8 cellular contexts compared by ENCODE assay signal in the genomic region with DNA sequence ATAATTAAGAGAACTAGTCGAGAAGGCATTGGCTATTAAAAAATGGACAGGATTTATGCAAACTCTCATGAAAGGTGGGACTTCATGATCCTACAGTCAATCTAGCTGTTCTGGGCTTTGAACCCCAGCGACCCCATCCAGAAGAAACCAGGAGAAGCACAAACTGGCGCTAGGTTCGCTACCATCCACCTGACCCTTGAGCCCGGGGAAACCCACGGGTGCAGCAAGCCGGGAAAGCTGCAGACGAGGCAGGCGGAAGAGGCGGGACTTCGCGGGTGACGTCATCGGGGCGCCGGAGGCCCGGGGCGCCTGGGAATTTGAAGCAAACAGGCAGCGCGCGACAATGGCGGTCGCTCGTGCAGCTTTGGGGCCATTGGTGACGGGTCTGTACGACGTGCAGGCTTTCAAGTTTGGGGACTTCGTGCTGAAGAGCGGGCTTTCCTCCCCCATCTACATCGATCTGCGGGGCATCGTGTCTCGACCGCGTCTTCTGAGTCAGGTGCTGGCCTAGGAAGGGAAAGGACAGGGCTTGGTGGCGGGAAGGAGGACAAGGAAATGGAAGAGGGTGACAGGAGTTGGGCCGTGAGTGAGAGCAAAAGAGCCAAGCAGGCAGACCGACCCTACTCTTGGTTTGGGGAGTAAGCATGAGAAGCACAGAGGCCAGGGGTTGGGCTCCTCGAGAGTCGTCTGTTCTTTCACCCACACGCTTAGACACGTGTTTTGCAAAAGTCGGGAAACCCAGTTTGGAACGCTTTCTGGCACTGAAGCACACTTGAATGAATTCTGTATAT. TPM values are rescaled to one million over a fixed set of nuclear protein-coding genes. Genes with fewer than 3 reads are reported as not detected.
DNase-seq lines count a peak whose midpoint lies in the region; TF ChIP-seq lines count a peak whose summit lies in the region.

TSS of gene UMPS (plus strand) at position 324 of the 791 bp plus-strand sequence. CDS start at position 344, 20 bp downstream.

- in situ Hi-C loops in endometrial microvascular endothelial cells (cut with HindIII; ENCODE audit: inconsistent ontology term, low pct_unique_long_range_greater_than_20kb, low sequenced_read_pairs) = no loop called here

- DNase-seq in COLO668 (lab: John Stamatoyannopoulos, UW; ENCODE audit: unreplicated experiment) (peak; percentile 87), GM20000 (ENCODE audit: low spot score) (peak; percentile 91), HT1080 (ENCODE audit: low read depth) (peak; percentile 87), NOMO-1 (lab: John Stamatoyannopoulos, UW; ENCODE audit: unreplicated experiment in 2 of 2) (peak; percentile 81 to 90), mesenteric fat pad (ENCODE audit: low spot score) (peak; percentile 97)
- DNase-seq in activated CD8-positive, alpha-beta memory T cell treated with anti-CD3 and anti-CD28 coated beads for 48 hours (ENCODE audit: low read depth in 2 of 3, low spot score in 2 of 3) = peak; percentile 85 to 92 (median 88)
- DNase-seq in stimulated activated CD8-positive, alpha-beta memory T cell treated with anti-CD3 and anti-CD28 coated beads, Interleukin-15, amount 100 ng/mL, for 24 hours (ENCODE audit: low read depth) = peak; percentile 95

- no peak for TF ChIP-seq CTCF in GM20000 (IDR thresholded peaks at IDR 0.05; ENCODE audit: extremely low read depth, missing control alignments)

RNA-seq across cellular contexts. Expression of gene UMPS, which starts in this region (rescaled TPM):
- 98.9 and 118 TPM in 2 replicates for total RNA-seq in HT1080 (2014; rRNA removed; shearing (Covaris generic))
- 54.2 and 70.7 TPM in 2 replicates for polyA plus RNA-seq in HT1080 (2015; cell fraction: cytosol; rRNA removed)
- 73.6 and 81.9 TPM in 2 replicates for polyA plus RNA-seq in HT1080 (2015; cell fraction: nucleus; rRNA removed)
- total RNA-seq in endometrial microvascular endothelial cells (ENCODE audit: inconsistent ontology term) (34.5 TPM), mesenteric fat pad (20.8 TPM)

Comparison
In these comparisons a context has a peak if more than half of its experiments do, and no peak if none do; other contexts are left out.
1. Peak in every context shown above with its lines: DNase-seq.